ENCODE assay signal across 4 cellular contexts in the genomic region with DNA sequence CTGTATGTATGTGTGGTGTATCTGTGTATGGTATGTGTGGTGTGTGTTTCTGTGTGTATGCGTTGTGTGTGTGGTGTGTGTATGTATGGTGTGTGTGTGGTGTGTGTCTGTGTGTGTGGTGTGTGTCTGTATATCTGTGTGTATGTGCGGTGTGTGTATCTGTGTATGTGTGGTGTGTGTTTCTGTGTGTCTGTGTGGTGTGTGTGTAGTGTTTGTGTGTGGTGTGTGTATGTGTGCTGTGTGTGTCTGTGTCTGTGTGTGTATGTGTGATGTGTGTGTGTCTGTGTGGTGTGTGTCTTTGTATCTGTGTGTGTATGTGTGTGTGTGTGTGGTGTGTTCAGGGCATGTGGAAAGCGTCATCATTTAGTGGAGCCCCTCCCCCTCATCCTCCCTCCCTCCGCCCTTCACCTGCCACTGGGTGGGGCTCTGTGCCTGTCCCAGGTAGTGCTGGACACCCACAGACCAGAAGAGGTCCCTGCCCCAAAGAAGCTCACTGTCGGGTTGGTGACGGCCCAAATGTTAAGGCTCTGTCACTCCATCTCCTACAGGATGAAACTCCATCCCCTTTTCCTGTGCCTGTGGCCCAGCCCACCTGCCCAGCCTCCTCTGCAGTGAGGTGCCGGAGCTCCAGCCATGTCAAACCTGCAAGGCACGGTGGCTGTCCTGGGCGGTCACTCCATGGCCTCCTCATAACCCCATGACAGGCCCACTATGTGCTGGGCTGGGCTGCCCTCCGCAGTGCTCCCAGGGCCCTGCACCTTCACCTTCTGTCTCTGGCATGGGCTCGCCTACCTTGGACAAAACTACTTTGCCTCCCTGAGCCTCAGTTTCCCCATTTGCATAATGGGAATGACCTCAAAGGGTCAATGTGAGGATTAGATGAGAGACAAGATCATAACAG.
TF ChIP-seq lines count a peak whose summit lies in the region.

No MANE protein-coding gene starts in this region.

TF ChIP-seq in SK-N-SH, 30 proteins besides CTCF, POLR2A, EP300 and RAD21:
- TF ChIP-seq, protein P1, sequence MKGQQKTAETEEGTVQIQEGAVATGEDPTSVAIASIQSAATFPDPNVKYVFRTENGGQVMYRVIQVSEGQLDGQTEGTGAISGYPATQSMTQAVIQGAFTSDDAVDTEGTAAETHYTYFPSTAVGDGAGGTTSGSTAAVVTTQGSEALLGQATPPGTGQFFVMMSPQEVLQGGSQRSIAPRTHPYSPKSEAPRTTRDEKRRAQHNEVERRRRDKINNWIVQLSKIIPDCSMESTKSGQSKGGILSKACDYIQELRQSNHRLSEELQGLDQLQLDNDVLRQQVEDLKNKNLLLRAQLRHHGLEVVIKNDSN (IDR thresholded peaks at IDR 0.05; ENCODE audit: borderline replicate concordance, low read depth), result no peak
- TF ChIP-seq TEAD4 (IDR thresholded peaks at IDR 0.05; ENCODE audit: borderline replicate concordance, insufficient read depth), result no peak
- no peak for TF ChIP-seq NFIC (IDR thresholded peaks at IDR 0.05; ENCODE audit: borderline replicate concordance)
- no peak for TF ChIP-seq GATA2 (CRISPR knock-in tag; IDR thresholded peaks at IDR 0.05)

TF ChIP-seq in SK-N-SH treated with all-trans-retinoic acid at 6 μM for 48 hours, 23 proteins besides CTCF, POLR2A, EP300 and RAD21:
- TF ChIP-seq ZFP30 (CRISPR knock-in tag; IDR thresholded peaks at IDR 0.05), result no peak
- no peak for TF ChIP-seq POU6F1 (CRISPR knock-in tag; IDR thresholded peaks at IDR 0.05; ENCODE audit: borderline replicate concordance, low read depth)
- TF ChIP-seq PPARA (CRISPR knock-in tag; IDR thresholded peaks at IDR 0.05; ENCODE audit: borderline replicate concordance), result no peak
- no peak for TF ChIP-seq RARB (CRISPR knock-in tag; IDR thresholded peaks at IDR 0.05)
- TF ChIP-seq, protein P2, sequence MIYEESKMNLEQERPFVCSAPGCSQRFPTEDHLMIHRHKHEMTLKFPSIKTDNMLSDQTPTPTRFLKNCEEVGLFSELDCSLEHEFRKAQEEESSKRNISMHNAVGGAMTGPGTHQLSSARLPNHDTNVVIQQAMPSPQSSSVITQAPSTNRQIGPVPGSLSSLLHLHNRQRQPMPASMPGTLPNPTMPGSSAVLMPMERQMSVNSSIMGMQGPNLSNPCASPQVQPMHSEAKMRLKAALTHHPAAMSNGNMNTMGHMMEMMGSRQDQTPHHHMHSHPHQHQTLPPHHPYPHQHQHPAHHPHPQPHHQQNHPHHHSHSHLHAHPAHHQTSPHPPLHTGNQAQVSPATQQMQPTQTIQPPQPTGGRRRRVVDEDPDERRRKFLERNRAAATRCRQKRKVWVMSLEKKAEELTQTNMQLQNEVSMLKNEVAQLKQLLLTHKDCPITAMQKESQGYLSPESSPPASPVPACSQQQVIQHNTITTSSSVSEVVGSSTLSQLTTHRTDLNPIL (CRISPR knock-in tag; IDR thresholded peaks at IDR 0.05; ENCODE audit: low read depth), result no peak
- no peak for TF ChIP-seq CSDC2 (CRISPR knock-in tag; IDR thresholded peaks at IDR 0.05)
- TF ChIP-seq ESRRG (CRISPR knock-in tag; IDR thresholded peaks at IDR 0.05), result no peak
- TF ChIP-seq ZNF70 (CRISPR knock-in tag; IDR thresholded peaks at IDR 0.05), result no peak
TF ChIP-seq in SK-N-SH treated with all-trans-retinoic acid at 6 μM for 48 hours: peak in this region for 0.

TF ChIP-seq in IMR-90, 13 proteins besides CTCF, POLR2A, EP300 and RAD21:
- TF ChIP-seq, protein P3, sequence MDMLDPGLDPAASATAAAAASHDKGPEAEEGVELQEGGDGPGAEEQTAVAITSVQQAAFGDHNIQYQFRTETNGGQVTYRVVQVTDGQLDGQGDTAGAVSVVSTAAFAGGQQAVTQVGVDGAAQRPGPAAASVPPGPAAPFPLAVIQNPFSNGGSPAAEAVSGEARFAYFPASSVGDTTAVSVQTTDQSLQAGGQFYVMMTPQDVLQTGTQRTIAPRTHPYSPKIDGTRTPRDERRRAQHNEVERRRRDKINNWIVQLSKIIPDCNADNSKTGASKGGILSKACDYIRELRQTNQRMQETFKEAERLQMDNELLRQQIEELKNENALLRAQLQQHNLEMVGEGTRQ (IDR thresholded peaks at IDR 0.05; ENCODE audit: low read depth, low read length), result no peak
- TF ChIP-seq MXI1 (IDR thresholded peaks at IDR 0.05; ENCODE audit: borderline replicate concordance, low read depth, low read length) (no peak), FOS (IDR thresholded peaks at IDR 0.05; ENCODE audit: low read depth, low read length) (no peak), MAFK (IDR thresholded peaks at IDR 0.05; ENCODE audit: low read depth, low read length) (no peak), RCOR1 (IDR thresholded peaks at IDR 0.05; ENCODE audit: insufficient replicate concordance, low read length) (no peak), BHLHE40 (IDR thresholded peaks at IDR 0.05; ENCODE audit: low read depth, low read length) (no peak), SMC3 (IDR thresholded peaks at IDR 0.05; ENCODE audit: low read depth, low read length) (no peak), NFE2L2 (IDR thresholded peaks at IDR 0.05; ENCODE audit: low read depth, low read length) (no peak), MAZ (IDR thresholded peaks at IDR 0.05; ENCODE audit: borderline replicate concordance, low read depth, low read length) (no peak), RFX5 (IDR thresholded peaks at IDR 0.05; ENCODE audit: low read depth, low read length) (no peak)
- TF ChIP-seq, protein P4, sequence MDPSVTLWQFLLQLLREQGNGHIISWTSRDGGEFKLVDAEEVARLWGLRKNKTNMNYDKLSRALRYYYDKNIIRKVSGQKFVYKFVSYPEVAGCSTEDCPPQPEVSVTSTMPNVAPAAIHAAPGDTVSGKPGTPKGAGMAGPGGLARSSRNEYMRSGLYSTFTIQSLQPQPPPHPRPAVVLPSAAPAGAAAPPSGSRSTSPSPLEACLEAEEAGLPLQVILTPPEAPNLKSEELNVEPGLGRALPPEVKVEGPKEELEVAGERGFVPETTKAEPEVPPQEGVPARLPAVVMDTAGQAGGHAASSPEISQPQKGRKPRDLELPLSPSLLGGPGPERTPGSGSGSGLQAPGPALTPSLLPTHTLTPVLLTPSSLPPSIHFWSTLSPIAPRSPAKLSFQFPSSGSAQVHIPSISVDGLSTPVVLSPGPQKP (IDR thresholded peaks at IDR 0.05; ENCODE audit: borderline replicate concordance, low read depth, low read length), result no peak

TF ChIP-seq in GM12878, 131 proteins besides CTCF, POLR2A, EP300 and RAD21:
- no peak for TF ChIP-seq PML (IDR thresholded peaks at IDR 0.05; ENCODE audit: low read length)
- TF ChIP-seq NFIC (IDR thresholded peaks at IDR 0.05; ENCODE audit: low read depth, low read length), result no peak
- no peak for TF ChIP-seq SMARCA5 (IDR thresholded peaks at IDR 0.05)
